8 cellular contexts compared by ENCODE assay signal in genomic region chr19:44770550-44771257, GRCh38.
DNase-seq lines count a peak whose midpoint lies in the region; ATAC-seq and TF ChIP-seq lines count a peak whose summit lies in the region.

No MANE protein-coding gene starts in this region.

- in situ Hi-C loops in T47D (cut with HindIII; ENCODE audit: low pct_unique_long_range_greater_than_20kb, low sequenced_read_pairs): no loop called here

- H3K27ac ChIP-seq in VCaP: peak overlapping the region; percentile 40; the same call in 1 of the 2 replicates

- DNase-seq in AG09309 (ENCODE audit: low read depth) (peak; percentile 63), NCI-H2227 (lab: John Stamatoyannopoulos, UW; ENCODE audit: unreplicated experiment) (peak; percentile 87), T47D (ENCODE audit: low read depth in 1 of 2, low spot score in 1 of 2) (peak; percentile 83 to 95), iris pigment epithelial cell (ENCODE audit: low read depth) (peak; percentile 91)
- DNase-seq in stimulated activated CD4-positive, alpha-beta T cell treated with anti-CD3 and anti-CD28 coated beads, Interleukin-15, amount 100 ng/mL, for 24 hours: peak; percentile 98

- TF ChIP-seq CTCF in AG09309 (IDR thresholded peaks at IDR 0.05; ENCODE audit: control insufficient read depth, insufficient read depth, low read depth, low read length, missing control alignments) (peak; percentile 71), VCaP (conservative IDR thresholded peaks at IDR 0.05) (peak; percentile 91)

- ATAC-seq in GM19023 (IDR thresholded peaks at IDR 0.05; ENCODE audit: unreplicated experiment) (peak; percentile 90), HG03159 (IDR thresholded peaks at IDR 0.05; ENCODE audit: unreplicated experiment) (peak; percentile 98)

- H3K4me3 ChIP-seq in AG09309 (ENCODE audit: control insufficient read depth, low read depth, low read length): no peak overlapping the region
